ENCODE assay signal across 7 cellular contexts in the genomic region with DNA sequence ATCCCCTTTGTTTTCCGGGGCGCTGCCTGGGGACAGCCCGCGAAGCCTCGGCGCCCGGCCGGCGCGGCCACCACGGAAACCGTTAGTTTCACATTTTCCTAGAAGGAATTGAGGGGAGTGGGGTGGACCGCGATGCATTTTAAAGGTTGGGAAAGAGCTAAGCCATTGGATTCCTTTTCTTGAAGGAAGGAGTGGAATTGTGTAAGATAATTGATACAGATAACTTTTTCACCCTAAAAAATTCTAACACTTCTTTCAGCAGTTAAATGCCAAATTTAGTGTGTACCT.
DNase-seq lines count a peak whose midpoint lies in the region; ATAC-seq and TF ChIP-seq lines count a peak whose summit lies in the region.

No MANE protein-coding gene starts in this region.

- peaks cover 4% of the 10 kb centered on the region; the same call in 1 of the 2 replicates for H3K27me3 Mint-ChIP-seq in HFFc6 (ENCODE audit: insufficient read depth)
- peaks cover 4% of the 10 kb centered on the region for H3K27me3 Mint-ChIP-seq in activated T-helper 1 cell treated with anti-CD3 and anti-CD28 coated beads, Interleukin-12 subunit alpha, Interleukin-12 subunit beta, Interleukin-2, Interleukin-4 antibody, amounts not matched to agents 30 ng/mL and 10 ng/mL and 1 ng/mL, durations not matched to agents 14 hours and 24 hours and 36 hours (ENCODE audit: insufficient read depth)

- peaks cover 60% of the 10 kb centered on the region for H3K4me1 Mint-ChIP-seq in HFFc6 (ENCODE audit: low read depth)
- peaks cover 45% of the 10 kb centered on the region for H3K4me1 Mint-ChIP-seq in activated T-helper 1 cell treated with anti-CD3 and anti-CD28 coated beads, Interleukin-12 subunit alpha, Interleukin-12 subunit beta, Interleukin-2, Interleukin-4 antibody, amounts not matched to agents 30 ng/mL and 10 ng/mL and 1 ng/mL, durations not matched to agents 14 hours and 24 hours and 36 hours (ENCODE audit: low read depth)
- H3K4me1 Mint-ChIP-seq in stimulated activated effector memory CD8-positive, alpha-beta T cell treated with anti-CD3 and anti-CD28 coated beads, Interleukin-12 subunit alpha, Interleukin-12 subunit beta, amount 100 ng/mL, for 72 hours: peaks cover 18% of the 10 kb centered on the region

- no peaks in the 10 kb centered on the region for H3K27me3 ChIP-seq in iPS-15b (ENCODE audit: control insufficient read depth, insufficient read depth, low read length)

- H3K27ac Mint-ChIP-seq in HFFc6: peak overlapping the region; percentile 99
- peak overlapping the region; percentile 85 for H3K27ac Mint-ChIP-seq in activated T-helper 1 cell treated with anti-CD3 and anti-CD28 coated beads, Interleukin-12 subunit alpha, Interleukin-12 subunit beta, Interleukin-2, Interleukin-4 antibody, amounts not matched to agents 30 ng/mL and 10 ng/mL and 1 ng/mL, durations not matched to agents 14 hours and 24 hours and 36 hours
- H3K27ac Mint-ChIP-seq in stimulated activated effector memory CD8-positive, alpha-beta T cell treated with anti-CD3 and anti-CD28 coated beads, Interleukin-12 subunit alpha, Interleukin-12 subunit beta, amount 100 ng/mL, for 72 hours: peak overlapping the region; percentile 100

- intact Hi-C loops in activated T-helper 1 cell treated with anti-CD3 and anti-CD28 coated beads, Interleukin-12 subunit alpha, Interleukin-12 subunit beta, Interleukin-2, Interleukin-4 antibody, amounts not matched to agents 30 ng/mL and 10 ng/mL and 1 ng/mL, durations not matched to agents 14 hours and 24 hours and 36 hours (cut with micrococcal nuclease): loop anchor here (1.0 to 10.0 kb wide), 7 partner anchors 23 to 1849 kb away; partner anchors contain the start of genes TBK1, USP15 and XPOT

- peaks cover 20% of the 10 kb centered on the region for H3K4me1 ChIP-seq in iPS-15b (ENCODE audit: control insufficient read depth, insufficient read depth, low read length)

- DNase-seq in HFFc6 (no peak), germinal center (ENCODE audit: low spot score) (no peak)
- no peak for DNase-seq in activated T-helper 1 cell treated with anti-CD3 and anti-CD28 coated beads, Interleukin-12 subunit alpha, Interleukin-12 subunit beta, Interleukin-2, Interleukin-4 antibody, amounts not matched to agents 30 ng/mL and 10 ng/mL and 1 ng/mL, durations not matched to agents 14 hours and 24 hours and 36 hours (ENCODE audit: low spot score)
- no peak for DNase-seq in stimulated activated effector memory CD8-positive, alpha-beta T cell treated with anti-CD3 and anti-CD28 coated beads, Interleukin-12 subunit alpha, Interleukin-12 subunit beta, amount 100 ng/mL, for 72 hours (ENCODE audit: low spot score in 2 of 2)

- H3K36me3 Mint-ChIP-seq in HFFc6 (ENCODE audit: low read depth): peaks cover 27% of the 10 kb centered on the region
- H3K36me3 Mint-ChIP-seq in activated T-helper 1 cell treated with anti-CD3 and anti-CD28 coated beads, Interleukin-12 subunit alpha, Interleukin-12 subunit beta, Interleukin-2, Interleukin-4 antibody, amounts not matched to agents 30 ng/mL and 10 ng/mL and 1 ng/mL, durations not matched to agents 14 hours and 24 hours and 36 hours (ENCODE audit: low read depth): peaks cover 11% of the 10 kb centered on the region
- peaks cover 31% of the 10 kb centered on the region for H3K36me3 Mint-ChIP-seq in stimulated activated effector memory CD8-positive, alpha-beta T cell treated with anti-CD3 and anti-CD28 coated beads, Interleukin-12 subunit alpha, Interleukin-12 subunit beta, amount 100 ng/mL, for 72 hours

- H3K9me3 Mint-ChIP-seq in HFFc6: no peaks in the 10 kb centered on the region
- H3K9me3 Mint-ChIP-seq in activated T-helper 1 cell treated with anti-CD3 and anti-CD28 coated beads, Interleukin-12 subunit alpha, Interleukin-12 subunit beta, Interleukin-2, Interleukin-4 antibody, amounts not matched to agents 30 ng/mL and 10 ng/mL and 1 ng/mL, durations not matched to agents 14 hours and 24 hours and 36 hours: no peaks in the 10 kb centered on the region
- H3K9me3 Mint-ChIP-seq in stimulated activated effector memory CD8-positive, alpha-beta T cell treated with anti-CD3 and anti-CD28 coated beads, Interleukin-12 subunit alpha, Interleukin-12 subunit beta, amount 100 ng/mL, for 72 hours: no peaks in the 10 kb centered on the region

- peak overlapping the region; percentile 83 for H3K4me3 ChIP-seq in iPS-15b (ENCODE audit: low read depth, low read length)

- H3K36me3 ChIP-seq in iPS-15b (ENCODE audit: control insufficient read depth, insufficient read depth, low read length): no peaks in the 10 kb centered on the region

- TF ChIP-seq CTCF in HFFc6 (IDR thresholded peaks at IDR 0.05): no peak

- peak overlapping the region; percentile 97 for H3K9ac ChIP-seq in iPS-15b (ENCODE audit: low read depth, low read length)

- no peak for ATAC-seq in stimulated activated effector memory CD8-positive, alpha-beta T cell treated with anti-CD3 and anti-CD28 coated beads, Interleukin-12 subunit alpha, Interleukin-12 subunit beta, amount 100 ng/mL, for 72 hours
- no peak for ATAC-seq in GM19463 (IDR thresholded peaks at IDR 0.05; ENCODE audit: unreplicated experiment)
- no peak for ATAC-seq in GM18502 (IDR thresholded peaks at IDR 0.05; ENCODE audit: poor library complexity, unreplicated experiment)

- no peaks in the 10 kb centered on the region for H3K9me3 ChIP-seq in iPS-15b (ENCODE audit: control insufficient read depth, insufficient read depth, low read length)

- H3K4me3 Mint-ChIP-seq in HFFc6: peak overlapping the region; percentile 97
- H3K4me3 Mint-ChIP-seq in activated T-helper 1 cell treated with anti-CD3 and anti-CD28 coated beads, Interleukin-12 subunit alpha, Interleukin-12 subunit beta, Interleukin-2, Interleukin-4 antibody, amounts not matched to agents 30 ng/mL and 10 ng/mL and 1 ng/mL, durations not matched to agents 14 hours and 24 hours and 36 hours: peak overlapping the region; percentile 85
- H3K4me3 Mint-ChIP-seq in stimulated activated effector memory CD8-positive, alpha-beta T cell treated with anti-CD3 and anti-CD28 coated beads, Interleukin-12 subunit alpha, Interleukin-12 subunit beta, amount 100 ng/mL, for 72 hours: peak overlapping the region; percentile 81
